In genomic region chr2:54107455-54107764, GRCh38 we compare ENCODE assay signal across 16 cellular contexts. TPM values are rescaled to one million over a fixed set of nuclear protein-coding genes. Genes with fewer than 3 reads are reported as not detected.
DNase-seq lines count a peak whose midpoint lies in the region; ATAC-seq, FAIRE-seq and TF ChIP-seq lines count a peak whose summit lies in the region.
"Had no signal": no experiment of that assay in that cellular context is flagged by ENCODE, and none has a peak within 500 bp of the region (broad histone marks: within the 10 kb centered on the region; RNA-seq: fewer than 3 reads in every experiment).

No MANE protein-coding gene starts in this region.

- no peaks in the 10 kb centered on the region for H3K36me3 Mint-ChIP-seq in neural progenitor cell
- H3K36me3 Mint-ChIP-seq in activated CD8-positive, alpha-beta T cell treated with anti-CD3 and anti-CD28 coated beads for 36 hours (ENCODE audit: low read depth) = no peaks in the 10 kb centered on the region
- H3K36me3 Mint-ChIP-seq: CD4-positive, alpha-beta memory T cell had no signal

- peak overlapping the region; percentile 36 for H3K27ac ChIP-seq in DOHH2 (ENCODE audit: low read depth, low read length)
- peak overlapping the region; percentile 6; the same call in 1 of the 2 replicates for H3K27ac ChIP-seq in WERI-Rb-1
- no peak overlapping the region for H3K27ac ChIP-seq in endothelial cell of umbilical vein (ENCODE audit: insufficient read depth, low read depth, low read length)
- H3K27ac ChIP-seq in neural progenitor cell = no peak overlapping the region
- no peak overlapping the region for H3K27ac ChIP-seq in mesendoderm (ENCODE audit: low read depth, low read length)
- H3K27ac ChIP-seq: RWPE1, SJCRH30 had no signal

- no peak overlapping the region for H2AK5ac ChIP-seq in mesendoderm (ENCODE audit: low read length)

- no peak for TF ChIP-seq POLR2A in endothelial cell of umbilical vein (IDR thresholded peaks at IDR 0.05; ENCODE audit: low read depth, low read length)

- DNase-seq in WERI-Rb-1 (no peak), endothelial cell of umbilical vein (ENCODE audit: low read depth, low spot score) (no peak), neural progenitor cell (ENCODE audit: low spot score) (no peak), sciatic nerve (ENCODE audit: low spot score) (no peak), NCI-H345 treated with DMSO at 0.1 percent for 48 hours (lab: John Stamatoyannopoulos, UW; ENCODE audit: unreplicated experiment) (no peak), mesendoderm (no peak)
- DNase-seq in activated CD8-positive, alpha-beta T cell treated with anti-CD3 and anti-CD28 coated beads for 36 hours = no peak
- DNase-seq: GF-D8, NCI-H1417 treated with DMSO at 0.1 percent for 48 hours had no signal

- ATAC-seq in sciatic nerve = no peak
- no peak for ATAC-seq in activated CD8-positive, alpha-beta T cell treated with anti-CD3 and anti-CD28 coated beads for 36 hours

- H3F3A ChIP-seq in DOHH2 (ENCODE audit: control insufficient read depth, insufficient read depth) (peaks cover 4% of the 10 kb centered on the region; the same call in 1 of the 2 replicates), neural progenitor cell (ENCODE audit: low read depth) (no peaks in the 10 kb centered on the region)

- no peaks in the 10 kb centered on the region for H3K79me1 ChIP-seq in mesendoderm (ENCODE audit: low read length)

- H4K20me1 ChIP-seq in DOHH2 (ENCODE audit: control insufficient read depth, insufficient read depth, low read depth, low read length) (no peaks in the 10 kb centered on the region), endothelial cell of umbilical vein (replicated peaks; ENCODE audit: control insufficient read depth, extremely low read depth, insufficient read depth, low read length) (no peaks in the 10 kb centered on the region), neural progenitor cell (ENCODE audit: low read depth) (no peaks in the 10 kb centered on the region)

- H3K4me3 ChIP-seq in DOHH2 (ENCODE audit: low read length) (peak overlapping the region; percentile 8; the same call in 1 of the 2 replicates), WERI-Rb-1 (ENCODE audit: low read depth, low read length) (no peak overlapping the region), endothelial cell of umbilical vein (replicated peaks in 1 of 3; ENCODE audit: insufficient read depth in 1 of 3, low read depth in 1 of 3, low read length in 3 of 3) (no peak overlapping the region), neural progenitor cell (no peak overlapping the region), mesendoderm (ENCODE audit: low read length) (no peak overlapping the region)
- H3K4me3 ChIP-seq: A549 had no signal

- no peak overlapping the region for H3K27ac Mint-ChIP-seq in neural progenitor cell
- H3K27ac Mint-ChIP-seq in activated CD8-positive, alpha-beta T cell treated with anti-CD3 and anti-CD28 coated beads for 36 hours = no peak overlapping the region
- H3K27ac Mint-ChIP-seq: HFFc6 had no signal

- H3K9ac ChIP-seq in endothelial cell of umbilical vein (replicated peaks; ENCODE audit: extremely low read depth, insufficient read depth, low read length) = no peak overlapping the region
- H3K9ac ChIP-seq in neural progenitor cell = no peak overlapping the region
- H3K9ac ChIP-seq in mesendoderm (ENCODE audit: low read length) = no peak overlapping the region

- no peaks in the 10 kb centered on the region for H3K27me3 Mint-ChIP-seq in neural progenitor cell (ENCODE audit: insufficient read depth, low read depth)
- H3K27me3 Mint-ChIP-seq in activated CD8-positive, alpha-beta T cell treated with anti-CD3 and anti-CD28 coated beads for 36 hours = peaks cover 2% of the 10 kb centered on the region
- H3K27me3 Mint-ChIP-seq: CD4-positive, alpha-beta memory T cell had no signal

- peaks cover 12% of the 10 kb centered on the region for H3K4me1 Mint-ChIP-seq in neural progenitor cell
- peaks cover 7% of the 10 kb centered on the region for H3K4me1 Mint-ChIP-seq in activated CD8-positive, alpha-beta T cell treated with anti-CD3 and anti-CD28 coated beads for 36 hours (ENCODE audit: low read depth)

- TF ChIP-seq CTCF in DOHH2 (IDR thresholded peaks at IDR 0.05; ENCODE audit: low read depth, low read length, poor library complexity, severe bottlenecking) (no peak), WERI-Rb-1 (IDR thresholded peaks at IDR 0.05; ENCODE audit: low read depth, low read length) (no peak), endothelial cell of umbilical vein (IDR thresholded peaks at IDR 0.05; ENCODE audit: extremely low read depth in 1 of 2, insufficient read depth in 1 of 2, low read depth in 1 of 2, low read length in 2 of 2) (no peak), neural progenitor cell (IDR thresholded peaks at IDR 0.05) (no peak)
- TF ChIP-seq CTCF in activated CD8-positive, alpha-beta T cell treated with anti-CD3 and anti-CD28 coated beads for 36 hours (IDR thresholded peaks at IDR 0.05) = no peak

- H3K9me3 ChIP-seq in DOHH2 (ENCODE audit: control insufficient read depth, insufficient read depth, low read length) (no peaks in the 10 kb centered on the region), WERI-Rb-1 (ENCODE audit: severe bottlenecking) (no peaks in the 10 kb centered on the region), endothelial cell of umbilical vein (replicated peaks; ENCODE audit: control insufficient read depth, insufficient read depth, low read length) (no peaks in the 10 kb centered on the region), neural progenitor cell (ENCODE audit: low read depth) (no peaks in the 10 kb centered on the region)
- H3K9me3 ChIP-seq: A549, SJCRH30 had no signal

- H3K4me2 ChIP-seq in DOHH2 (ENCODE audit: low read length) (peak overlapping the region; percentile 65), endothelial cell of umbilical vein (ENCODE audit: insufficient read depth, low read length) (no peak overlapping the region), neural progenitor cell (no peak overlapping the region), mesendoderm (ENCODE audit: low read length) (no peak overlapping the region)

- H3K56ac ChIP-seq in mesendoderm (ENCODE audit: low read length) = no peak overlapping the region

- no peaks in the 10 kb centered on the region for H3K9me1 ChIP-seq in endothelial cell of umbilical vein (replicated peaks; ENCODE audit: control insufficient read depth, extremely low read depth, insufficient read depth, low read length)

- H3K4me1 ChIP-seq in DOHH2 (ENCODE audit: control insufficient read depth, low read length) (peaks cover 65% of the 10 kb centered on the region), endothelial cell of umbilical vein (ENCODE audit: control insufficient read depth, extremely low read depth, insufficient read depth, low read length) (peaks cover 11% of the 10 kb centered on the region), neural progenitor cell (no peaks in the 10 kb centered on the region), mesendoderm (ENCODE audit: control insufficient read depth, low read depth, low read length) (peaks cover 2% of the 10 kb centered on the region)
- H3K4me1 ChIP-seq: SJCRH30 had no signal

- H2BK5ac ChIP-seq in mesendoderm (ENCODE audit: low read length) = no peak overlapping the region

- H3K36me3 ChIP-seq in DOHH2 (ENCODE audit: control insufficient read depth, low read length) (no peaks in the 10 kb centered on the region; the same call in 1 of the 2 replicates), WERI-Rb-1 (no peaks in the 10 kb centered on the region), endothelial cell of umbilical vein (ENCODE audit: control insufficient read depth in 2 of 2, extremely low read depth in 1 of 2, insufficient read depth in 2 of 2, low read length in 2 of 2) (no peaks in the 10 kb centered on the region), neural progenitor cell (no peaks in the 10 kb centered on the region), mesendoderm (ENCODE audit: control insufficient read depth, insufficient read depth, low read length) (no peaks in the 10 kb centered on the region)
- H3K36me3 ChIP-seq: SJCRH30 had no signal

- H4K5ac ChIP-seq in mesendoderm (ENCODE audit: low read length) = no peak overlapping the region

- CTCF ChIA-PET in endothelial cell of umbilical vein (lab: Charles Lee) = interaction anchor here (0.6 to 6.2 kb wide), 94 partner anchors 9 to 1324 kb away, joined by 3 to 205 read pairs (median 4); partner anchors contain the start of gene ACYP2
- CTCF ChIA-PET in activated CD8-positive, alpha-beta T cell treated with anti-CD3 and anti-CD28 coated beads for 36 hours (lab: Charles Lee) = interaction anchor here (0.8 to 3.0 kb wide), 31 partner anchors 9 to 737 kb away, joined by 3 to 34 read pairs (median 4); partner anchors contain the start of gene ACYP2

- intact Hi-C loops in endothelial cell of umbilical vein (cut with micrococcal nuclease) (loop anchor here (1.0 to 2.0 kb wide), 3 partner anchors 396 to 731 kb away; no protein-coding TSS in a partner anchor), sciatic nerve (cut with DNase I) (no loop called here)
- intact Hi-C loops in activated CD8-positive, alpha-beta T cell treated with anti-CD3 and anti-CD28 coated beads for 36 hours (cut with micrococcal nuclease) = no loop called here

- dilution Hi-C loops in endothelial cell of umbilical vein (cut with MboI; ENCODE audit: extremely low pct_ligation_motif_present, low sequenced_read_pairs) = no loop called here

- no peak overlapping the region for H3K4me3 Mint-ChIP-seq in neural progenitor cell
- no peak overlapping the region for H3K4me3 Mint-ChIP-seq in activated CD8-positive, alpha-beta T cell treated with anti-CD3 and anti-CD28 coated beads for 36 hours
- H3K4me3 Mint-ChIP-seq: CD4-positive, alpha-beta memory T cell had no signal

- POLR2A ChIA-PET in endothelial cell of umbilical vein (lab: Charles Lee) = interaction anchor here (0.7 to 1.2 kb wide), 2 partner anchors 8 to 597 kb away, joined by 3 read pairs; partner anchors contain the start of gene ACYP2
- POLR2A ChIA-PET in activated CD8-positive, alpha-beta T cell treated with anti-CD3 and anti-CD28 coated beads for 36 hours (lab: Charles Lee) = no interaction called here

- WGBS in mesendoderm (ENCODE audit: extremely low coverage, insufficient coverage, low lambda C conversion rate) = no CpG with 5 or more reads among the region's 2 CpGs

- BruUV-seq in endothelial cell of umbilical vein (replicated peaks; lab: Mats Ljungman, UMichigan) = no TSS peak

- H3K79me2 ChIP-seq in DOHH2 (ENCODE audit: control insufficient read depth, low read length) (no peaks in the 10 kb centered on the region), endothelial cell of umbilical vein (ENCODE audit: control insufficient read depth, insufficient read depth, low read length) (no peaks in the 10 kb centered on the region), neural progenitor cell (ENCODE audit: low read depth) (no peaks in the 10 kb centered on the region), mesendoderm (ENCODE audit: control insufficient read depth, insufficient read depth, low read length) (no peaks in the 10 kb centered on the region)

- H3K27me3 ChIP-seq in DOHH2 (ENCODE audit: control insufficient read depth, low read length) = no peaks in the 10 kb centered on the region
- no peaks in the 10 kb centered on the region for H3K27me3 ChIP-seq in WERI-Rb-1 (ENCODE audit: insufficient read depth, low read depth, severe bottlenecking)
- H3K27me3 ChIP-seq in endothelial cell of umbilical vein (ENCODE audit: control insufficient read depth in 2 of 2, insufficient read depth in 2 of 2, low read length in 2 of 2) = no peaks in the 10 kb centered on the region
- H3K27me3 ChIP-seq in neural progenitor cell = no peaks in the 10 kb centered on the region
- no peaks in the 10 kb centered on the region for H3K27me3 ChIP-seq in mesendoderm (ENCODE audit: insufficient read depth, low read length, poor library complexity)
- H3K27me3 ChIP-seq: SJCRH30 had no signal

- no peak overlapping the region for H4K8ac ChIP-seq in mesendoderm (ENCODE audit: low read depth, low read length)

- H3K23ac ChIP-seq in mesendoderm (ENCODE audit: low read length) = no peak overlapping the region

- no peak overlapping the region for H3K4ac ChIP-seq in mesendoderm (ENCODE audit: low read depth, low read length)

- no peak overlapping the region for H3K18ac ChIP-seq in mesendoderm (ENCODE audit: low read length)

- no peaks in the 10 kb centered on the region for H3K9me3 Mint-ChIP-seq in neural progenitor cell
- H3K9me3 Mint-ChIP-seq in activated CD8-positive, alpha-beta T cell treated with anti-CD3 and anti-CD28 coated beads for 36 hours = no peaks in the 10 kb centered on the region
- H3K9me3 Mint-ChIP-seq: CD4-positive, alpha-beta memory T cell; HFFc6 had no signal

- H2AFZ ChIP-seq in endothelial cell of umbilical vein (ENCODE audit: low read depth, low read length) (peak overlapping the region; percentile 3), neural progenitor cell (replicated peaks) (peak overlapping the region; percentile 67)

- H2BK15ac ChIP-seq in mesendoderm (replicated peaks; ENCODE audit: low read depth) = no peak overlapping the region

- no peak overlapping the region for H2BK120ac ChIP-seq in mesendoderm (ENCODE audit: low read depth, low read length)

- no peak for FAIRE-seq in endothelial cell of umbilical vein (lab: Jason Lieb, UNC)
- FAIRE-seq: D721Med had no signal

- H3K9me2 ChIP-seq in DOHH2 (replicated peaks; ENCODE audit: control insufficient read depth, low read length) = no peaks in the 10 kb centered on the region

RNA-seq across cellular contexts. Expression of gene ACYP2, which starts 8.0 kb away (rescaled TPM):
- 5.8 and 7.9 TPM in 2 replicates for total RNA-seq in endothelial cell of umbilical vein
- polyA plus RNA-seq in endothelial cell of umbilical vein = 3.4 and 3.9 TPM in 2 replicates
- polyA plus RNA-seq in endothelial cell of umbilical vein (2011; cell fraction: cytosol; rRNA removed) = 5.3 and 5.7 TPM in 2 replicates
- polyA plus RNA-seq in endothelial cell of umbilical vein (2011; cell fraction: nucleus; rRNA removed) = 1.9 and 2.3 TPM in 2 replicates
- polyA plus RNA-seq in endothelial cell of umbilical vein (2012) = 3.8 and 4.7 TPM in 2 replicates
- 1.8 and 2.8 TPM in 2 replicates for polyA minus RNA-seq in endothelial cell of umbilical vein
- 4.8 TPM for polyA minus RNA-seq in endothelial cell of umbilical vein (2011; cell fraction: cytosol; rRNA and poly(A)+ RNA removed)
- polyA minus RNA-seq in endothelial cell of umbilical vein (2011; cell fraction: nucleus; rRNA and poly(A)+ RNA removed) = 2.7 and 3.2 TPM in 2 replicates
- total RNA-seq in neural progenitor cell (ENCODE audit: low replicate concordance) = 9.7 and 10.4 TPM in 2 replicates
- total RNA-seq in sciatic nerve = 19.7 TPM
- polyA plus RNA-seq in mesendoderm (2013, experiment 1 of 2) = 2.6 TPM
- 3.3 TPM for polyA plus RNA-seq in mesendoderm (2013, experiment 2 of 2)
- 1 to 10 TPM; 5.8 to 6.0 TPM for total RNA-seq in activated CD8-positive, alpha-beta T cell treated with anti-CD3 and anti-CD28 coated beads for 36 hours

Comparison
In these comparisons a context has a peak if more than half of its experiments do, and no peak if none do; other contexts are left out.
1. H3K27ac ChIP-seq: peak in DOHH2 (single experiment) and WERI-Rb-1 (single experiment); none in endothelial cell of umbilical vein (single experiment), neural progenitor cell (single experiment) and mesendoderm (single experiment).